Comparison of ENCODE assay signal across 14 cellular contexts in the genomic region with DNA sequence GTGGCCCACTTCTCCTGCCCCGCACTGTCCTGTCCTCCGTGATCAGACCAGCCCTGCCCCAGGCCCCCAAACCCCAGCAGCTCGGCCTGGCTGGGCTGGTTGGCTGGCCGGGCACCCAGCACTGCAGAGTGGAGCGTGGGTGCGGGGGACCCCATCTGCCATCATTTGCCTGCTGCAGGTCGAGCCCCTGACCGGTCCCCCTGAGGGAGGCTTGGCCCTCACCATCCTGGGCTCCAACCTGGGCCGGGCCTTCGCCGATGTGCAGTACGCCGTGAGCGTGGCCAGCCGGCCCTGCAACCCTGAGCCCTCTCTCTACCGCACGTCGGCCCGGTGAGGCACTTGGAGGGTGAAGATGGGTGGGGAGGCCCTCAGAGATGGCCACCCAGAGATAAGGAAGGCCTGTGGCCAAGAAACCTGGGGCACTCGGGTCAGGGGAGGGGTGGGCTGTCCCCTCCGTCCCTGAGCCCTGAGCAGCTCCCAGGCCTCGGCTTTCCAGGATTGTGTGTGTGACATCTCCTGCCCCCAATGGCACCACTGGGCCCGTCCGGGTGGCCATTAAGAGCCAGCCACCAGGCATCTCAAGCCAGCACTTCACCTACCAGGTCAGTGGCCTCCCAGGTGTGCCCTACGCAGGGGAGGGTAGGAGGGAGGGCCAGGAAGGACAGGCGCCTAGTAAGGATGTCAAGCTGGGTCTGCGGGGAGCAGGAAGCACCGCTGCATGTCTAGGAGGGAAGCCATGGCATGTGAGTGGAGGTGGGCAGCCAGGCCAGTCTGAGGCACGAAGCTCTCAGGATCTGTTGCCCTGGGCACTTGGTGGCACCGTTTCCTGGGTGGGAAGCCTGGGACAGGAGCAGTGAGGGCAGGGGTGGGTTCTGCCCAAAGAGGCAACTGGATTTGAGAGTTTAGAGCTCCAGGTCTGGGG. TPM values are rescaled to one million over a fixed set of nuclear protein-coding genes. Genes with fewer than 3 reads are reported as not detected.
"Had no signal": no experiment of that assay in that cellular context is flagged by ENCODE, and none has a peak within 500 bp of the region (broad histone marks: within the 10 kb centered on the region; RNA-seq: fewer than 3 reads in every experiment).

No MANE protein-coding gene starts in this region.

- ATAC-seq: activated naive CD4-positive, alpha-beta T cell treated with anti-CD3 and anti-CD28 coated beads, Interleukin-2, amount 50 U/mL, for 72 hours; stimulated activated effector memory CD8-positive, alpha-beta T cell treated with anti-CD3 and anti-CD28 coated beads, Interleukin-12 subunit alpha, Interleukin-12 subunit beta, amount 100 ng/mL, for 72 hours had no signal

- H3K27ac ChIP-seq: hepatocyte, left ventricle myocardium inferior, sigmoid colon had no signal

- H3K36me3 ChIP-seq: left ventricle myocardium inferior had no signal

- H3K27me3 ChIP-seq: hepatocyte, sigmoid colon had no signal

- H3K4me3 ChIP-seq: hepatocyte, left ventricle myocardium inferior, sigmoid colon had no signal

- H3K9me3 ChIP-seq: left ventricle myocardium inferior, sigmoid colon had no signal

- DNase-seq: activated B cell treated with CpG ODN at 0.5 μM for 24 hours; activated CD4-positive, alpha-beta T cell treated with anti-CD3 and anti-CD28 coated beads, Interleukin-2, amount 10 ng/mL, durations not matched to agents 7 days and 5 days; activated T-cell treated with anti-CD3 and anti-CD28 coated beads, Interleukin-2, amount 50 U/mL, for 1 hour; left ventricle myocardium inferior; nephron progenitor cell; sigmoid colon; stimulated activated CD4-positive, alpha-beta T cell treated with anti-CD3 and anti-CD28 coated beads, Interleukin-1b, Interleukin-23, amount 100 ng/mL, for 48 hours; T-helper 2 cell had no signal

RNA-seq across cellular contexts. Expression of a gene that starts 7.9 kb away (rescaled TPM):
- total RNA-seq: activated B cell treated with CpG ODN at 0.5 μM for 24 hours had no signal

RNA-seq across cellular contexts. Expression of a gene that starts 8.9 kb away (rescaled TPM):
- total RNA-seq: activated B cell treated with CpG ODN at 0.5 μM for 24 hours; activated CD4-positive, alpha-beta T cell treated with anti-CD3 and anti-CD28 coated beads, Interleukin-2, amount 10 ng/mL, durations not matched to agents 7 days and 5 days; activated CD8-positive, alpha-beta memory T cell treated with anti-CD3 and anti-CD28 coated beads for 36 hours; activated naive CD4-positive, alpha-beta T cell treated with anti-CD3 and anti-CD28 coated beads, Interleukin-2, amount 50 U/mL, for 72 hours; activated T-helper 2 cell treated with anti-CD3 and anti-CD28 coated beads, Interferon-gamma antibody, Interleukin-2, Interleukin-4, amounts not matched to agents 10 μg/mL and 5 μg/mL and 100 μg/mL, durations not matched to agents 14 hours and 24 hours and 36 hours; osteocyte had no signal
